1 cellular context compared by ENCODE assay signal in the genomic region with DNA sequence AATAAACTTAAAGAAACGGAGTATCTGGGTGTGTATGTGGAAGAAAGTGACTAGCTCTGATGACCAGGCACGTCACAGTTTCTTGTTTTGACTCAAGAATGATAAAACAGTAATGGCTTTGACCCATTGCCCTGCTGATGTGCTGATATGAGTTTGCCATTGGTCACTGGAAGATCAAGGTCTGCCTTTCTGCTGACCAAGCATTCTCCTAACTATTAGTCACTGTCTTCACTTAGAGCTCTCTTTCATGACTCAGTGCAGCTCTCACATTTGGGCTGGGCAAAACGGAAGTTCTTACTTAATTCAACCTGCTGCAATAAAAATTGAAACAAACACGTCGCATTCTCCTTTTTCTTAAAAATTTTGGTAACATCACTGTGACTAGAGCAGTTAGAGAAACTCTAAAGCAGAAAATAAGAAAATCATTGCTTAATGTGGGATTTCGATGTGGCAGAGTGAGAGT.
TF ChIP-seq lines count a peak whose summit lies in the region.

No MANE protein-coding gene starts in this region.

TF ChIP-seq in GM23338, 12 proteins besides CTCF, POLR2A, EP300 and RAD21 (continued from another document):
- TF ChIP-seq, protein P1, sequence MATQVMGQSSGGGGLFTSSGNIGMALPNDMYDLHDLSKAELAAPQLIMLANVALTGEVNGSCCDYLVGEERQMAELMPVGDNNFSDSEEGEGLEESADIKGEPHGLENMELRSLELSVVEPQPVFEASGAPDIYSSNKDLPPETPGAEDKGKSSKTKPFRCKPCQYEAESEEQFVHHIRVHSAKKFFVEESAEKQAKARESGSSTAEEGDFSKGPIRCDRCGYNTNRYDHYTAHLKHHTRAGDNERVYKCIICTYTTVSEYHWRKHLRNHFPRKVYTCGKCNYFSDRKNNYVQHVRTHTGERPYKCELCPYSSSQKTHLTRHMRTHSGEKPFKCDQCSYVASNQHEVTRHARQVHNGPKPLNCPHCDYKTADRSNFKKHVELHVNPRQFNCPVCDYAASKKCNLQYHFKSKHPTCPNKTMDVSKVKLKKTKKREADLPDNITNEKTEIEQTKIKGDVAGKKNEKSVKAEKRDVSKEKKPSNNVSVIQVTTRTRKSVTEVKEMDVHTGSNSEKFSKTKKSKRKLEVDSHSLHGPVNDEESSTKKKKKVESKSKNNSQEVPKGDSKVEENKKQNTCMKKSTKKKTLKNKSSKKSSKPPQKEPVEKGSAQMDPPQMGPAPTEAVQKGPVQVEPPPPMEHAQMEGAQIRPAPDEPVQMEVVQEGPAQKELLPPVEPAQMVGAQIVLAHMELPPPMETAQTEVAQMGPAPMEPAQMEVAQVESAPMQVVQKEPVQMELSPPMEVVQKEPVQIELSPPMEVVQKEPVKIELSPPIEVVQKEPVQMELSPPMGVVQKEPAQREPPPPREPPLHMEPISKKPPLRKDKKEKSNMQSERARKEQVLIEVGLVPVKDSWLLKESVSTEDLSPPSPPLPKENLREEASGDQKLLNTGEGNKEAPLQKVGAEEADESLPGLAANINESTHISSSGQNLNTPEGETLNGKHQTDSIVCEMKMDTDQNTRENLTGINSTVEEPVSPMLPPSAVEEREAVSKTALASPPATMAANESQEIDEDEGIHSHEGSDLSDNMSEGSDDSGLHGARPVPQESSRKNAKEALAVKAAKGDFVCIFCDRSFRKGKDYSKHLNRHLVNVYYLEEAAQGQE (IDR thresholded peaks at IDR 0.05; ENCODE audit: unreplicated experiment), result no peak
TF ChIP-seq in GM23338: peak in this region for 0.
